7 cellular contexts compared by ENCODE assay signal in the genomic region with DNA sequence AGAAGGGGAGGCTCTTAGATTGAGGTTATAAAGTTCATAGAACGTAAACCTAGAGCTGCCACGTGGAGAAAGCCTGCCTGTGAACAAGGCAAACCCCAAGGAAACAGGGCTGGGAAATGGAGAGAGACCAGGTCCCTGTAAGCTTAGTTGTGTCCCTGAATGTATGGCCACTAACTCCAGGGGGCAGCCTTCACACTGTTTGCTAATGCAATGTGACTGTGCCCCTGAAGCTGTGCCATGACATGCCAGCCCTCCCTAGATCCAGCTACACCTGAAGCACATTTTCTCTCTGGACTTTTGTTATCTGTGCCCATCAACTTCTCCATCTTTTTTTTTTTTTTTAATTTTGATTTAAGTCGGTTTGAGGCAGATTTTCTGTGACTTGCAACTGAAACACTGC.
DNase-seq lines count a peak whose midpoint lies in the region; ATAC-seq and TF ChIP-seq lines count a peak whose summit lies in the region.

No MANE protein-coding gene starts in this region.

- no CpG with 5 or more reads among the region's 3 CpGs for WGBS in IMR-90 (ENCODE audit: extremely low coverage in 2 of 2, insufficient read length in 1 of 2), 2 experiments

- H4K5ac ChIP-seq in IMR-90 (ENCODE audit: low read depth, low read length): no peak overlapping the region

- H3K4me1 ChIP-seq in IMR-90 (ENCODE audit: control insufficient read depth, insufficient read depth, low read length): no peaks in the 10 kb centered on the region

- H2BK20ac ChIP-seq in IMR-90 (ENCODE audit: low read depth, low read length): no peak overlapping the region

- POLR2A ChIA-PET in GM10248 (lab: Yijun Ruan, JAX) (no interaction called here), IMR-90 (lab: Charles Lee; ENCODE audit: unreplicated experiment) (no interaction called here)

- no peak overlapping the region for H3K4me2 ChIP-seq in IMR-90 (ENCODE audit: low read depth, low read length)

- CTCF ChIA-PET in GM10248 (lab: Yijun Ruan, JAX) (interaction anchor here (0.7 to 2.2 kb wide), 9 partner anchors 8 to 168 kb away, joined by 3 to 13 read pairs (median 4); no protein-coding TSS in a partner anchor), IMR-90 (lab: Yijun Ruan, JAX) (interaction anchor here (0.6 kb wide), 1 partner anchor 304 kb away, joined by 5 read pairs; no protein-coding TSS in a partner anchor)

- no peaks in the 10 kb centered on the region for H3K9me3 ChIP-seq in IMR-90 (ENCODE audit: control insufficient read depth, insufficient read depth, low read length)

- no peak overlapping the region for H2BK15ac ChIP-seq in IMR-90 (ENCODE audit: low read depth, low read length)

- no peak overlapping the region for H3K14ac ChIP-seq in IMR-90 (replicated peaks; ENCODE audit: low read depth, low read length)

- TF ChIP-seq POLR2A in IMR-90 (IDR thresholded peaks at IDR 0.05; ENCODE audit: low read depth, low read length): no peak

- no peak overlapping the region for H3K4ac ChIP-seq in IMR-90 (ENCODE audit: low read depth, low read length)

- in situ Hi-C loops in IMR-90 (cut with MboI; ENCODE audit: low sequenced_read_pairs): no loop called here

- no peaks in the 10 kb centered on the region for H3K9me1 ChIP-seq in IMR-90 (ENCODE audit: insufficient read depth, low read length)

- no peak overlapping the region for H2AFZ ChIP-seq in IMR-90 (replicated peaks; ENCODE audit: low read length, poor library complexity)

- TF ChIP-seq CTCF in GM10248 (IDR thresholded peaks at IDR 0.05; ENCODE audit: control extremely low read depth, extremely low read depth, low read depth, missing control alignments) (no peak), IMR-90 (conservative IDR thresholded peaks at IDR 0.05; ENCODE audit: low read depth, low read length) (peak; percentile 18; the same call in 1 of the 2 replicates)

- DNase-seq in GM10248 (ENCODE audit: extremely low spot score): peak; percentile 34
- DNase-seq in IMR-90: peak; percentile 4
- peak; percentile 19 for DNase-seq in activated CD4-positive, alpha-beta T cell treated with anti-CD3 and anti-CD28 coated beads, Interleukin-2, amount 50 U/mL, for 1 hour
- DNase-seq in kidney tubule cell (ENCODE audit: low spot score): peak; percentile 32
- no peak for DNase-seq in cerebellar nuclear complex (lab: John Stamatoyannopoulos, UW)
- no peak for DNase-seq in activated effector memory CD4-positive, alpha-beta T cell treated with Interleukin-2 at 50 U/mL for 16 hours
- no peak for DNase-seq in H4 (ENCODE audit: low spot score)

- intact Hi-C loops in IMR-90 (cut with micrococcal nuclease): loop anchor here (1.0 kb wide), 1 partner anchor 625 kb away; no protein-coding TSS in a partner anchor

- H4K91ac ChIP-seq in IMR-90 (ENCODE audit: insufficient read depth, low read depth, low read length): no peak overlapping the region

- dilution Hi-C loops in IMR-90 (cut with HindIII; ENCODE audit: low sequenced_read_pairs, unreplicated experiment): no loop called here

- H4K20me1 ChIP-seq in IMR-90 (ENCODE audit: insufficient read depth, low read length): no peaks in the 10 kb centered on the region

- H3K18ac ChIP-seq in IMR-90 (ENCODE audit: low read depth, low read length): no peak overlapping the region

- no peak overlapping the region for H3K23ac ChIP-seq in IMR-90 (ENCODE audit: low read depth, low read length)

- H3K56ac ChIP-seq in IMR-90 (ENCODE audit: extremely low read depth, insufficient read depth, low read length): no peak overlapping the region

- no peaks in the 10 kb centered on the region for H3K79me1 ChIP-seq in IMR-90 (ENCODE audit: low read depth in 1 of 2, low read length in 2 of 2)

- H3K4me3 ChIP-seq in IMR-90 (ENCODE audit: insufficient read depth, low read depth, low read length): no peak overlapping the region

- no peaks in the 10 kb centered on the region for H3K36me3 ChIP-seq in IMR-90 (ENCODE audit: control insufficient read depth, insufficient read depth, low read length)

- no peak overlapping the region for H3K9ac ChIP-seq in IMR-90 (ENCODE audit: low read depth, low read length)

- ATAC-seq in IMR-90 (ENCODE audit: low read depth): peak; percentile 49; the same call in 1 of the 2 replicates

- no peak overlapping the region for H2BK5ac ChIP-seq in IMR-90 (ENCODE audit: low read depth, low read length, poor library complexity, severe bottlenecking)

- H3K27me3 ChIP-seq in IMR-90 (ENCODE audit: control insufficient read depth, insufficient read depth, low read length): peaks cover 38% of the 10 kb centered on the region

- H2BK120ac ChIP-seq in IMR-90 (ENCODE audit: low read depth, low read length): no peak overlapping the region

- no peak overlapping the region for H2AK5ac ChIP-seq in IMR-90 (ENCODE audit: low read depth, low read length)

- H3K27ac ChIP-seq in IMR-90 (ENCODE audit: insufficient read depth, low read length): no peak overlapping the region

- BruUV-seq in IMR-90 (replicated peaks; lab: Mats Ljungman, UMichigan): no TSS peak

- no peak overlapping the region for H4K8ac ChIP-seq in IMR-90 (ENCODE audit: low read depth in 2 of 2, low read length in 2 of 2)

- peak; percentile 31; the same call in 1 of the 2 replicates for TF ChIP-seq RAD21 in IMR-90 (IDR thresholded peaks at IDR 0.05; ENCODE audit: low read length)

- no peak overlapping the region for H2AK9ac ChIP-seq in IMR-90 (replicated peaks; ENCODE audit: low read depth, low read length, poor library complexity)

TF ChIP-seq in IMR-90, 13 proteins besides CTCF, POLR2A, EP300 and RAD21:
- TF ChIP-seq RCOR1 (IDR thresholded peaks at IDR 0.05; ENCODE audit: insufficient replicate concordance, low read length) (no peak), BHLHE40 (IDR thresholded peaks at IDR 0.05; ENCODE audit: low read depth, low read length) (no peak), SMC3 (IDR thresholded peaks at IDR 0.05; ENCODE audit: low read depth, low read length) (0 out of 2 replicates have a peak, but pooled peaks have one; percentile 7)

Comparison
In these comparisons a context has a peak if more than half of its experiments do, and no peak if none do; other contexts are left out.
1. DNase-seq: peak in GM10248 (single experiment), IMR-90 (single experiment), activated CD4-positive, alpha-beta T cell treated with anti-CD3 and anti-CD28 coated beads, Interleukin-2, amount 50 U/mL, for 1 hour (single experiment) and kidney tubule cell (single experiment); none in cerebellar nuclear complex (0 of 2), activated effector memory CD4-positive, alpha-beta T cell treated with Interleukin-2 at 50 U/mL for 16 hours (single experiment) and H4 (single experiment).